Comparison of ENCODE assay signal across 8 cellular contexts in the genomic region with DNA sequence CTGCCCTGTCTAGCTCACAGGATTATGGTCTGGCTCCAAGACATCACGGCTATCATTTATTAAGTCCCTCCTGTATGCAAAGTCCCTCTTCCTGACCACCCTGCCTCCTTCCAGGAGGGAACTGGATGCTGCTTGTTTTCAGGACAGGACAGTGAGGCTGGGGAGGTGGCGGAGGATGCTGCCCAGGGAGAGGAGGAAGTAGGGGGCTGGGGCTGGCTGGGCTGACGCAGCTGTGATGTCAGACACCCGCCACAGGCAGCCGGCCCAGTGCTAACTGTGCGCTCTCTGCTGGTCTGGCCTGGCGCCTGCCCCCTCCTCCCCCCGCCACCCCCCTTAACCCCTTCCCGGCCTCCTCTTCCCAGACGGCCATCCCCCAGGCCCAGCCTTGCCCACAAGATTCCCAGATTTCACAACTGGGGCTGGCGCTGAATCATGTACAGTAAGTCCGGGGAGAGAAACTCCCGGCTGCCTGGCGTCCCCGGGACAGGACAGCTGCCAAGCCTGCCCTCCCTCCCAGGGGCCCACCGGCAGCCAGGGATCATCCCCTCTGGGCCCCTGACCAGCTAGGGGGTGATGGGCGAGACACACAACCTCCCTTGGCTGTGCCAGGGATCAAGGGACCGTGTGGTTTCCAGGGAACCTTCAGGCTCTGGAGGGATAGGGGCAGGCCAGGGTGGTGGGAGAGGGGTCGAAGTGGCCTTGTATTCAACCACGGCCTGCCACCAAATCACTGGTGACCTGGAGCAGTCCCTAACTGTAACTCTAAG.
DNase-seq lines count a peak whose midpoint lies in the region; ATAC-seq lines count a peak whose summit lies in the region.

No MANE protein-coding gene starts in this region.

- ATAC-seq in aorta (ENCODE audit: low FRiP score) (peak; percentile 87), HG02840 (IDR thresholded peaks at IDR 0.05; ENCODE audit: low FRiP score, unreplicated experiment) (no peak), GM21717 (IDR thresholded peaks at IDR 0.05; ENCODE audit: unreplicated experiment) (no peak)

- H3K27me3 ChIP-seq in esophagus (ENCODE audit: control insufficient read depth in 1 of 2, insufficient read depth in 2 of 2, low read length in 2 of 2) (no peaks in the 10 kb centered on the region), aorta (ENCODE audit: control insufficient read depth in 1 of 2, insufficient read depth in 2 of 2, low read length in 1 of 2) (no peaks in the 10 kb centered on the region)

- H3K9ac ChIP-seq in ES-I3 (ENCODE audit: low read depth, low read length): peak overlapping the region; percentile 40

- no peak overlapping the region for H3K4me3 ChIP-seq in esophagus (ENCODE audit: low read depth in 1 of 2, low read length in 2 of 2)
- no peak overlapping the region for H3K4me3 ChIP-seq in aorta (ENCODE audit: low read length in 2 of 2)

- H3K9me3 ChIP-seq in ES-I3 (ENCODE audit: control insufficient read depth, insufficient read depth, low read length) (no peaks in the 10 kb centered on the region), esophagus (ENCODE audit: control insufficient read depth in 2 of 2, insufficient read depth in 1 of 2, low read depth in 1 of 2, low read length in 1 of 2) (no peaks in the 10 kb centered on the region), aorta (ENCODE audit: control insufficient read depth, low read length) (no peaks in the 10 kb centered on the region)

- WGBS in esophagus, 2 donors: 16 to 34% methylated on average over 19 to 20 of the region's 20 CpGs
- 3 to 5% methylated on average over 18 to 20 of the region's 20 CpGs for WGBS in aorta, 2 donors

- H3K4me1 ChIP-seq in ES-I3 (ENCODE audit: insufficient read depth, low read length) (peaks cover 27% of the 10 kb centered on the region), esophagus (ENCODE audit: control insufficient read depth in 2 of 2, insufficient read depth in 2 of 2, low read length in 1 of 2) (peaks cover 0 to 24% of the 10 kb centered on the region in 2 donors), aorta (ENCODE audit: control insufficient read depth in 1 of 2, insufficient read depth in 2 of 2, low read length in 2 of 2) (no peaks in the 10 kb centered on the region)

- no peaks in the 10 kb centered on the region for H3K36me3 ChIP-seq in ES-I3 (ENCODE audit: insufficient read depth, low read length)
- no peaks in the 10 kb centered on the region for H3K36me3 ChIP-seq in esophagus (ENCODE audit: control insufficient read depth in 2 of 2, insufficient read depth in 2 of 2, low read length in 1 of 2)
- H3K36me3 ChIP-seq in aorta (ENCODE audit: control insufficient read depth in 1 of 2, insufficient read depth in 2 of 2, low read length in 1 of 2): no peaks in the 10 kb centered on the region

- H3K27ac ChIP-seq in esophagus (ENCODE audit: low read depth in 2 of 2, low read length in 1 of 2): peak overlapping the region; percentile 66 to 79
- peak overlapping the region; percentile 40 to 77 for H3K27ac ChIP-seq in aorta (ENCODE audit: low read depth in 1 of 2, low read length in 2 of 2)

- intact Hi-C loops in aorta (cut with DNase I): loop anchor here (5.0 to 10.0 kb wide), 2 partner anchors 114 to 116 kb away; partner anchors contain the start of gene CEBPB (in 2 of the 2)

- DNase-seq in RPMI7951 (ENCODE audit: low read depth) (peak; percentile 100), mucosa of gallbladder (ENCODE audit: low spot score) (peak; percentile 89), aorta (peak; percentile 95 to 96), NCI-H187 treated with DMSO at 0.1 percent for 48 hours (lab: John Stamatoyannopoulos, UW) (no peak)
